In the genomic region with DNA sequence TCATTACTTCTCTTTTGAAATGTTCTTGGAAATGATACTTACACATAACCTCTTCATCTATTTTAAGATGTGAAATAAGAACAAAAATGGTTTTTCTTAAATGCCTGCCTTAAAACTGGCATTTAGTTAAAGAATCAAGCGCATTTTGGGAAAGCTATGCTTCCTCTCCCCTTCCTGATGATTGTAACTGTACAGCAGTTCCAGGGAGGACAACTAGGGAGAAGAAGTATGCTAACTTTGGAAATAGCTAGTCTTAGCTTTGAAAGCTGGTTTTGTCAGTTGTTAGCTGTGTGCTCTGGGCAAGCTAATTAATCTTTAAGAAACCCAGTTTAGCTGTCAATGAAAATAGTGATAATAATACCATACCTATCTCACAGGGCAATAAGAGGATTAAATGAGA, we compare ENCODE assay signal across 11 cellular contexts. TPM values are rescaled to one million over a fixed set of nuclear protein-coding genes. Genes with fewer than 3 reads are reported as not detected.
"Had no signal": no experiment of that assay in that cellular context is flagged by ENCODE, and none has a peak within 500 bp of the region (broad histone marks: within the 10 kb centered on the region; RNA-seq: fewer than 3 reads in every experiment).

No MANE protein-coding gene starts in this region.

- H3K4me1 ChIP-seq: HAP-1 had no signal

- FAIRE-seq: H1, H54 had no signal

- H2AFZ ChIP-seq: GM23248, GM23338 had no signal

- H3K27ac ChIP-seq: GM23248 had no signal

- H3K4me2 ChIP-seq: GM23338 had no signal

- ATAC-seq: GM23338, HCT116 had no signal

- H3K9me3 Mint-ChIP-seq: GM23338, H9, HFFc6 had no signal

- H3K36me3 ChIP-seq: HAP-1 had no signal

- H3K4me3 Mint-ChIP-seq: GM23338, H9, HFFc6 had no signal

- H3K27ac Mint-ChIP-seq: GM23338, H9, HFFc6 had no signal

- DNase-seq: GM23248, GOT3, H7, H9, HCEC 1CT, HFFc6 had no signal

- H3K9ac ChIP-seq: GM23248 had no signal

- H3K9me3 ChIP-seq: HAP-1 had no signal

- H3K4me3 ChIP-seq: GM23248, GM23338, HAP-1 had no signal

RNA-seq across cellular contexts. Expression of gene ADCYAP1, which starts 8.4 kb away (rescaled TPM):
- total RNA-seq: GM23248, GM23338, H1, H7, H9, HFFc6 had no signal
- polyA plus RNA-seq: GM23248, GM23338 had no signal
